In the genomic region with DNA sequence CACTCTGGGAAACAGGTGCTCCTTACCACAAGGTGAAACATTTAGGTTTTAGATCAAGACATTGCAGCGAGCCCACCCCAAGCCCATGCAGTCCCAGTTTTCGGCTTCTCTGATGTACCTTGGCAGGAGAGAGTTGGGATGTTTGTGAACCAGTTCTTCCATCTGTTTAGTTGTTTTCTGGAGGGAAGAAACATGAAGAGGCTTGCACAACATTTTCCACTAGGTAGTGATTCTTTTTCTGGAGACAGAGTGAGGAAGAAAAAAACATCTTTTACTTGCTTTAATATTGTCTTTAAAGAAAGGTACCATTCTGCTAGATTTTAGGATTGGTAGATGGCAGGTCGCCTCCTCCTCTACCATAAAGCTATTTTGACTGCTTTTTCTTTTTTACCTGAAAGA, we compare ENCODE assay signal across 1 cellular context.
TF ChIP-seq lines count a peak whose summit lies in the region.

No MANE protein-coding gene starts in this region.

TF ChIP-seq in HepG2, 621 proteins besides CTCF, POLR2A, EP300 and RAD21 (continued from another document):
- TF ChIP-seq, protein P1, sequence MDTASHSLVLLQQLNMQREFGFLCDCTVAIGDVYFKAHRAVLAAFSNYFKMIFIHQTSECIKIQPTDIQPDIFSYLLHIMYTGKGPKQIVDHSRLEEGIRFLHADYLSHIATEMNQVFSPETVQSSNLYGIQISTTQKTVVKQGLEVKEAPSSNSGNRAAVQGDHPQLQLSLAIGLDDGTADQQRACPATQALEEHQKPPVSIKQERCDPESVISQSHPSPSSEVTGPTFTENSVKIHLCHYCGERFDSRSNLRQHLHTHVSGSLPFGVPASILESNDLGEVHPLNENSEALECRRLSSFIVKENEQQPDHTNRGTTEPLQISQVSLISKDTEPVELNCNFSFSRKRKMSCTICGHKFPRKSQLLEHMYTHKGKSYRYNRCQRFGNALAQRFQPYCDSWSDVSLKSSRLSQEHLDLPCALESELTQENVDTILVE (CRISPR knock-in tag; IDR thresholded peaks at IDR 0.05) = no peak
- no peak for TF ChIP-seq U2AF2 (IDR thresholded peaks at IDR 0.05; ENCODE audit: low read depth, low read length)
- TF ChIP-seq POLR2G (IDR thresholded peaks at IDR 0.05; ENCODE audit: low read depth, low read length) = 0 out of 2 replicates have a peak, but pooled peaks have one; percentile 20
- no peak for TF ChIP-seq NFYC (CRISPR knock-in tag; IDR thresholded peaks at IDR 0.05)
- TF ChIP-seq ZKSCAN8 (CRISPR knock-in tag; IDR thresholded peaks at IDR 0.05; ENCODE audit: borderline replicate concordance) = no peak
- no peak for TF ChIP-seq ATF1 (CRISPR knock-in tag; IDR thresholded peaks at IDR 0.05)
